Comparison of ENCODE assay signal across 21 cellular contexts in the genomic region with DNA sequence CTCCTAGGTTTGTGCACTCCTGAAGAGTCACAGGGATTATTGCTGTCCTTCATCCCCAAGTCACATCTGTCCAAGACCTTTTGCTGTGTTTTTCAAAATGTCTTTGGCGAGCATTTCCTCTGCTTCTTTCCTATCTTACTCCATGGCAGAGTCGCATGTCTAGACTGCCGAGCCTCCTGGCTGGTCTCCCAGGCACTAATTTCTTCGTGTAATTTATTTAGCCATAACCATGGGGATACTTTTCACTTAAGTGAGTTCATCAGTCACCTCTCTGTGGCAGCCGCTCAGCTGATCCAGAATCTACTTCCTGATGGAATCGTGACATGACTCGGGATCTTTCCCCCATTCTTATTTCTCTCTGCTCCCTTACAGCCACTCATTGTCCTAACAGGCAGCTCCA. TPM values are rescaled to one million over a fixed set of nuclear protein-coding genes. Genes with fewer than 3 reads are reported as not detected.
DNase-seq lines count a peak whose midpoint lies in the region; ATAC-seq and TF ChIP-seq lines count a peak whose summit lies in the region.
"Had no signal": no experiment of that assay in that cellular context is flagged by ENCODE, and none has a peak within 500 bp of the region (broad histone marks: within the 10 kb centered on the region; RNA-seq: fewer than 3 reads in every experiment).

No MANE protein-coding gene starts in this region.

- TF ChIP-seq POLR2A in Peyer's patch (IDR thresholded peaks at IDR 0.05), result no peak

- ATAC-seq in Right ventricle myocardium superior (ENCODE audit: poor library complexity) (no peak), GM18511 (IDR thresholded peaks at IDR 0.05; ENCODE audit: unreplicated experiment) (no peak)
- ATAC-seq: GM12878 had no signal

- no peak for DNase-seq in left ventricle myocardium inferior
- no peak for DNase-seq in Right ventricle myocardium superior
- DNase-seq in NCI-H69 (lab: John Stamatoyannopoulos, UW), result peak; percentile 45
- DNase-seq in posterior vena cava (ENCODE audit: low spot score), result peak; percentile 81
- no peak for DNase-seq in GM19238 (ENCODE audit: insufficient read length, low spot score)
- no peak for DNase-seq in Peyer's patch
- DNase-seq: CD4-positive, CD25-positive, alpha-beta regulatory T cell; CD8-positive, alpha-beta memory T cell; COR-L47; DMS 273 treated with DMSO at 0.1 percent for 48 hours; DMS53; DND-41; EL; GM23248; HCEC 1CT had no signal

- H3K27ac ChIP-seq in left ventricle myocardium inferior (replicated peaks) (peak overlapping the region; percentile 37), Peyer's patch (no peak overlapping the region)
- H3K27ac ChIP-seq: BLaER1 treated with 17β-estradiol and CSF1 and Interleukin-3, amounts not matched to agents 10 nM and 100 nM; GM23248; HL-60 had no signal

- TF ChIP-seq CTCF in left ventricle myocardium inferior (IDR thresholded peaks at IDR 0.05; ENCODE audit: borderline replicate concordance) (no peak), Peyer's patch (IDR thresholded peaks at IDR 0.05) (no peak)

- H3K4me1 ChIP-seq in left ventricle myocardium inferior (peaks cover 79% of the 10 kb centered on the region), Peyer's patch (peaks cover 0 to 7% (median 0%) of the 10 kb centered on the region in 4 donors)

- H3K4me3 ChIP-seq in left ventricle myocardium inferior, result peak overlapping the region; percentile 12
- no peak overlapping the region for H3K4me3 ChIP-seq in Peyer's patch
- H3K4me3 ChIP-seq: BLaER1 treated with 17β-estradiol and CSF1 and Interleukin-3, amounts not matched to agents 10 nM and 100 nM; GM12878; GM23248 had no signal

- H3K36me3 ChIP-seq in left ventricle myocardium inferior (no peaks in the 10 kb centered on the region), Peyer's patch (no peaks in the 10 kb centered on the region)
- H3K36me3 ChIP-seq: BLaER1 treated with 17β-estradiol and CSF1 and Interleukin-3, amounts not matched to agents 10 nM and 100 nM had no signal

- peaks cover 5% of the 10 kb centered on the region for H3K27me3 ChIP-seq in left ventricle myocardium inferior (ENCODE audit: low read depth)
- H3K27me3 ChIP-seq in Peyer's patch, result no peaks in the 10 kb centered on the region
- H3K27me3 ChIP-seq: BLaER1 treated with 17β-estradiol and CSF1 and Interleukin-3, amounts not matched to agents 10 nM and 100 nM had no signal

- intact Hi-C loops in left ventricle myocardium inferior (cut with micrococcal nuclease) (no loop called here), Right ventricle myocardium superior (cut with DNase I) (no loop called here), posterior vena cava (cut with DNase I) (loop anchor here in 1 of 2 donors (5.0 kb wide), 1 partner anchor 1926 kb away; no protein-coding TSS in a partner anchor)

- H3K9me3 ChIP-seq in left ventricle myocardium inferior (replicated peaks) (no peaks in the 10 kb centered on the region), Peyer's patch (no peaks in the 10 kb centered on the region)
- H3K9me3 ChIP-seq: BLaER1 treated with 17β-estradiol and CSF1 and Interleukin-3, amounts not matched to agents 10 nM and 100 nM had no signal

RNA-seq across cellular contexts. Expression of gene ADGRF5, which starts 25.8 kb away (rescaled TPM):
- total RNA-seq in left ventricle myocardium inferior, result 42.1 TPM
- total RNA-seq in Right ventricle myocardium superior, result 41.1 TPM
- total RNA-seq in posterior vena cava, result 10 to 100 TPM; 24.1 to 37.4 TPM
- 1 to 10 TPM; 3.8 to 9.9 (median 5.4) TPM for total RNA-seq in Peyer's patch
- total RNA-seq: B cell; CD4-positive, CD25-positive, alpha-beta regulatory T cell; CD8-positive, alpha-beta memory T cell; G401 had no signal

Comparison
In these comparisons a context has a peak if more than half of its experiments do, and no peak if none do; other contexts are left out.
1. DNase-seq: peak in NCI-H69 (single experiment) and posterior vena cava (single experiment); none in left ventricle myocardium inferior (single experiment), Right ventricle myocardium superior (single experiment), GM19238 (single experiment) and Peyer's patch (0 of 3).